ENCODE assay signal across 15 cellular contexts in genomic region chr10:75201793-75202307, GRCh38. TPM values are rescaled to one million over a fixed set of nuclear protein-coding genes. Genes with fewer than 3 reads are reported as not detected.
DNase-seq lines count a peak whose midpoint lies in the region; ATAC-seq, FAIRE-seq and TF ChIP-seq lines count a peak whose summit lies in the region.
"Had no signal": no experiment of that assay in that cellular context is flagged by ENCODE, and none has a peak within 500 bp of the region (broad histone marks: within the 10 kb centered on the region; RNA-seq: fewer than 3 reads in every experiment).

No MANE protein-coding gene starts in this region.

- H2AK5ac ChIP-seq in neuronal stem cell (ENCODE audit: low read depth, low read length): no peak overlapping the region

- no peak overlapping the region for H4K8ac ChIP-seq in neuronal stem cell (ENCODE audit: low read depth, low read length)

- FAIRE-seq in A549 (lab: Jason Lieb, UNC): no peak
- no peak for FAIRE-seq in RCC 7860 (lab: Jason Lieb, UNC)

- H3K4me2 ChIP-seq in A549 (peak overlapping the region; percentile 55), neuronal stem cell (ENCODE audit: insufficient read depth, low read length, poor library complexity, severe bottlenecking) (no peak overlapping the region)

- H3K4me1 ChIP-seq in A549 (peaks cover 54% of the 10 kb centered on the region), esophagus muscularis mucosa (peaks cover 17 to 25% (median 18%) of the 10 kb centered on the region in 4 donors), neuronal stem cell (ENCODE audit: control insufficient read depth in 2 of 2, insufficient read depth in 1 of 2, low read depth in 1 of 2, low read length in 2 of 2) (peaks cover 0 to 6% of the 10 kb centered on the region in 2 donors)

- TF ChIP-seq EP300 in A549 (IDR thresholded peaks at IDR 0.05) (no peak), esophagus muscularis mucosa (IDR thresholded peaks at IDR 0.05) (no peak)

- no peaks in the 10 kb centered on the region for H3K9me3 ChIP-seq in A549
- no peaks in the 10 kb centered on the region for H3K9me3 ChIP-seq in esophagus muscularis mucosa
- peaks cover 0 to 2% of the 10 kb centered on the region in 2 donors for H3K9me3 ChIP-seq in neuronal stem cell (replicated peaks in 1 of 2; ENCODE audit: control insufficient read depth in 2 of 2, insufficient read depth in 1 of 2, low read depth in 1 of 2, low read length in 2 of 2)

- H2BK120ac ChIP-seq in neuronal stem cell (ENCODE audit: low read depth, low read length): no peak overlapping the region

- H3K36me3 ChIP-seq in esophagus muscularis mucosa (no peaks in the 10 kb centered on the region), neuronal stem cell (replicated peaks in 1 of 2; ENCODE audit: control insufficient read depth in 2 of 2, insufficient read depth in 2 of 2, low read length in 2 of 2) (no peaks in the 10 kb centered on the region)

- no peak overlapping the region for H2AFZ ChIP-seq in neuronal stem cell (ENCODE audit: low read length)

- TF ChIP-seq CTCF in A549 (IDR thresholded peaks at IDR 0.05) (no peak), esophagus muscularis mucosa (IDR thresholded peaks at IDR 0.05) (no peak)

- no peak overlapping the region for H4K91ac ChIP-seq in neuronal stem cell (ENCODE audit: low read depth, low read length, poor library complexity)

- TF ChIP-seq RAD21 in A549 (conservative IDR thresholded peaks at IDR 0.05 in 1 of 2, IDR thresholded peaks at IDR 0.05 in 1 of 2): no peak

- H3K4me3 ChIP-seq in A549: no peak overlapping the region
- H3K4me3 ChIP-seq in esophagus muscularis mucosa: no peak overlapping the region
- H3K4me3 ChIP-seq in neuronal stem cell (ENCODE audit: low read length in 2 of 2): no peak overlapping the region

- POLR2A ChIA-PET in A549 (lab: Yijun Ruan, JAX): interaction anchor here (0.6 to 8.6 kb wide), 2 partner anchors 9 to 33 kb away, joined by 4 to 53 read pairs; partner anchors contain the start of gene VDAC2

- no peak overlapping the region for H3K9ac ChIP-seq in neuronal stem cell (ENCODE audit: low read depth, low read length, poor library complexity)

- no peak overlapping the region for H2BK12ac ChIP-seq in neuronal stem cell (ENCODE audit: low read length)

- CTCF ChIA-PET in A549 (lab: Yijun Ruan, JAX): interaction anchor here (1.3 to 4.9 kb wide), 3 partner anchors 9 to 21 kb away, joined by 3 to 24 read pairs (median 5); no protein-coding TSS in a partner anchor

- H3K27ac ChIP-seq in A549 (peak overlapping the region; percentile 80 to 84), esophagus muscularis mucosa (replicated peaks in 1 of 4) (peak overlapping the region in 3 of 4 donors; percentile 69 to 74 (median 70)), neuronal stem cell (replicated peaks; ENCODE audit: low read length) (no peak overlapping the region)

- no peak overlapping the region for H3K14ac ChIP-seq in neuronal stem cell (ENCODE audit: low read length)

- intact Hi-C loops in esophagus muscularis mucosa (cut with DNase I): no loop called here

- H3K27me3 ChIP-seq in esophagus muscularis mucosa (no peaks in the 10 kb centered on the region), neuronal stem cell (ENCODE audit: control insufficient read depth in 3 of 3, insufficient read depth in 3 of 3, low read depth in 1 of 3, low read length in 3 of 3) (no peaks in the 10 kb centered on the region)

- H3K79me1 ChIP-seq in neuronal stem cell (ENCODE audit: low read depth, low read length): no peaks in the 10 kb centered on the region

- ATAC-seq in A549 (peak; percentile 57 to 67), GM21360 (IDR thresholded peaks at IDR 0.05; ENCODE audit: unreplicated experiment) (no peak)
- ATAC-seq: naive thymus-derived CD8-positive, alpha-beta T cell; stimulated activated effector memory CD8-positive, alpha-beta T cell treated with anti-CD3 and anti-CD28 coated beads, Interleukin-12 subunit alpha, Interleukin-12 subunit beta, amount 100 ng/mL, for 72 hours had no signal

- no peak overlapping the region for H3K23ac ChIP-seq in neuronal stem cell (ENCODE audit: low read depth, low read length, poor library complexity)

- TF ChIP-seq POLR2A in A549 (IDR thresholded peaks at IDR 0.05; ENCODE audit: low read length): no peak
- TF ChIP-seq POLR2A in esophagus muscularis mucosa (IDR thresholded peaks at IDR 0.05; ENCODE audit: low read depth): no peak

- H3K4ac ChIP-seq in neuronal stem cell (ENCODE audit: low read length): no peak overlapping the region

- peak overlapping the region; percentile 19 for H3K18ac ChIP-seq in neuronal stem cell (ENCODE audit: low read length)

- WGBS in A549 (ENCODE audit: missing lambda C conversion rate): 41% methylated on average over 9 of the region's 9 CpGs
- WGBS in esophagus muscularis mucosa: 83% methylated on average over 9 of the region's 9 CpGs
- no CpG with 5 or more reads among the region's 9 CpGs for WGBS in neuronal stem cell (ENCODE audit: extremely low coverage in 2 of 2, insufficient read length in 2 of 2, insufficient replicate concordance in 1 of 2), 2 donors

- no peak overlapping the region for H2BK15ac ChIP-seq in neuronal stem cell (ENCODE audit: low read length)

- peak in 1 of 2 experiments; percentile 86 for DNase-seq in A549 (ENCODE audit: low read depth in 1 of 2, low spot score in 1 of 2)
- peak; percentile 15 for DNase-seq in RCC 7860 (ENCODE audit: low spot score)
- DNase-seq in esophagus muscularis mucosa (ENCODE audit: extremely low spot score): no peak
- DNase-seq in neuronal stem cell (ENCODE audit: low spot score): no peak
- no peak for DNase-seq in midbrain (lab: John Stamatoyannopoulos, UW)
- DNase-seq in NK-92 (lab: John Stamatoyannopoulos, UW; ENCODE audit: unreplicated experiment): no peak
- DNase-seq in CD1c-positive myeloid dendritic cell (ENCODE audit: extremely low spot score): no peak
- DNase-seq: activated B cell treated with CpG ODN at 0.5 μM for 24 hours; CD8-positive, alpha-beta memory T cell; HCEC 1CT; naive thymus-derived CD8-positive, alpha-beta T cell; NCI-H146; SHP77 had no signal

- no peak overlapping the region for H2BK5ac ChIP-seq in neuronal stem cell (ENCODE audit: low read length)

TF ChIP-seq in A549, 52 proteins besides CTCF, POLR2A, EP300 and RAD21:
- no peak for TF ChIP-seq HDAC2 (IDR thresholded peaks at IDR 0.05)
- TF ChIP-seq CHD4 (IDR thresholded peaks at IDR 0.05; ENCODE audit: borderline replicate concordance): no peak
- TF ChIP-seq FOSL2 (IDR thresholded peaks at IDR 0.05): no peak
- TF ChIP-seq FOSL2 (CRISPR knock-in tag; IDR thresholded peaks at IDR 0.05): peak; percentile 46
- TF ChIP-seq CBX2 (IDR thresholded peaks at IDR 0.05; ENCODE audit: borderline replicate concordance, low read depth): no peak

RNA-seq across cellular contexts. Expression of gene VDAC2, which starts 8.7 kb away (rescaled TPM):
- polyA plus RNA-seq in A549 (2011; rRNA removed) (262 and 285 TPM in 2 replicates), A549 (2017; fragmentation: RNase III; extraction: RNeasy Plus Mini Kit Qiagen cat#74134 plus additional on column Dnase treatment) (273 to 292 TPM (median 276 TPM) in 3 replicates)
- polyA plus RNA-seq in A549 (2012; cell fraction: cytosol; rRNA removed): 127 and 130 TPM in 2 replicates
- polyA plus RNA-seq in A549 (2012; cell fraction: nucleus; rRNA removed): 60.2 and 94.6 TPM in 2 replicates
- polyA minus RNA-seq in A549 (2011; rRNA and poly(A)+ RNA removed): 73.4 and 85.0 TPM in 2 replicates
- 100 to 1,000 TPM; 194 to 260 (median 234) TPM for total RNA-seq in esophagus muscularis mucosa
- 164 TPM for polyA plus RNA-seq in neuronal stem cell (2013, experiment 1 of 2)
- polyA plus RNA-seq in neuronal stem cell (2013, experiment 2 of 2): 167 TPM

RNA-seq across cellular contexts. Expression of gene COMTD1, which starts 33.9 kb away (rescaled TPM):
- polyA plus RNA-seq in A549 (2011; rRNA removed) (9.5 and 9.8 TPM in 2 replicates), A549 (2017; fragmentation: RNase III; extraction: RNeasy Plus Mini Kit Qiagen cat#74134 plus additional on column Dnase treatment) (31.3 to 35.3 TPM (median 34.2 TPM) in 3 replicates)
- polyA plus RNA-seq in A549 (2012; cell fraction: cytosol; rRNA removed): 57.8 and 74.6 TPM in 2 replicates
- 174 and 265 TPM in 2 replicates for polyA plus RNA-seq in A549 (2012; cell fraction: nucleus; rRNA removed)
- 2.1 and 3.2 TPM in 2 replicates for polyA minus RNA-seq in A549 (2011; rRNA and poly(A)+ RNA removed)
- total RNA-seq in esophagus muscularis mucosa: 10 to 100 TPM; 23.7 to 44.5 (median 28.1) TPM
- polyA plus RNA-seq in neuronal stem cell (2013, experiment 1 of 2): 3.8 TPM
- polyA plus RNA-seq in neuronal stem cell (2013, experiment 2 of 2): 3.8 TPM
